17 cellular contexts compared by ENCODE assay signal in the genomic region with DNA sequence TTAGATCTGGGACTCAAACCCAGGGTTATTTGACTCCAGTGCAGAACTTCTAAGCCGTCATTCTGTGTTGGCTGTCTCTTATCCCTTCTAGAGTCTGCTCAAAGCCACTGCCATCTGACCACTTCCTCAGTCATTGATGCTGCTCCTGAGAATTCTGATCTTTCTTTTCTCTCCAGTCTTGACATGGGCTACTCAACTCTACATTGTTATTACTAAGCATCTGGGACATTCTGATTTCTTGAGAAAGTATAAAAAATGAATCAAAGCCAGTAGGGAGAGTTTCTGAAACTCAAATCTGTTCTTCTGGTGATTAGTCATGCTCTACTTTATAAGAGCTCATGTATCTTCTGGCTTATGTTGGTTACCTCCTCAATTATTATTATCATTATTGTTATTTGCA. TPM values are rescaled to one million over a fixed set of nuclear protein-coding genes. Genes with fewer than 3 reads are reported as not detected.
DNase-seq lines count a peak whose midpoint lies in the region; ATAC-seq and TF ChIP-seq lines count a peak whose summit lies in the region.
"Had no signal": no experiment of that assay in that cellular context is flagged by ENCODE, and none has a peak within 500 bp of the region (broad histone marks: within the 10 kb centered on the region; RNA-seq: fewer than 3 reads in every experiment).

No MANE protein-coding gene starts in this region.

- no peaks in the 10 kb centered on the region for H3K9me3 Mint-ChIP-seq in stimulated activated naive B cell treated with anti-CD40 and anti-IgM and Interleukin-4, amounts not matched to agents 10 μg/mL and 1 μg/mL and 100 μg/mL, for 72 hours
- H3K9me3 Mint-ChIP-seq: CD8-positive, alpha-beta T cell; HFFc6 had no signal

- DNase-seq in LHCN-M2 (ENCODE audit: low read depth) (peak; percentile 18), T-helper 17 cell (no peak), fibroblast of mammary gland (ENCODE audit: low read depth) (peak; percentile 6), NCI-H2196 (lab: John Stamatoyannopoulos, UW; ENCODE audit: unreplicated experiment) (no peak), right lobe of liver (no peak)
- no peak for DNase-seq in stimulated activated naive B cell treated with anti-CD40 and anti-IgM and Interleukin-4, amounts not matched to agents 10 μg/mL and 1 μg/mL and 100 μg/mL, for 72 hours
- DNase-seq: CD8-positive, alpha-beta T cell; COR-L47; DMS153; DMS79 treated with DMSO at 0.1 percent for 48 hours; GDM1; HCEC 1CT; HFFc6 had no signal

- H3K27me3 ChIP-seq in right lobe of liver = no peaks in the 10 kb centered on the region

- whole genome bisulfite sequencing in right lobe of liver (ENCODE audit: insufficient coverage, low coverage, low lambda C conversion rate, missing lambda C conversion rate) = 71% methylated on average over 1 of the region's 1 CpG

- no peaks in the 10 kb centered on the region for H3K27me3 Mint-ChIP-seq in T-helper 17 cell
- peaks cover 0 to 6% of the 10 kb centered on the region in 2 donors for H3K27me3 Mint-ChIP-seq in stimulated activated naive B cell treated with anti-CD40 and anti-IgM and Interleukin-4, amounts not matched to agents 10 μg/mL and 1 μg/mL and 100 μg/mL, for 72 hours

- no peaks in the 10 kb centered on the region for H3K9me3 ChIP-seq in T-helper 17 cell (ENCODE audit: control insufficient read depth, low read length, poor library complexity, severe bottlenecking)
- no peaks in the 10 kb centered on the region for H3K9me3 ChIP-seq in right lobe of liver
- H3K9me3 ChIP-seq: A549 had no signal

- H3K4me3 Mint-ChIP-seq in T-helper 17 cell = no peak overlapping the region
- H3K4me3 Mint-ChIP-seq in stimulated activated naive B cell treated with anti-CD40 and anti-IgM and Interleukin-4, amounts not matched to agents 10 μg/mL and 1 μg/mL and 100 μg/mL, for 72 hours = no peak overlapping the region
- H3K4me3 Mint-ChIP-seq: CD14-positive monocyte; CD8-positive, alpha-beta T cell; HFFc6 had no signal

- H3K4me1 ChIP-seq in right lobe of liver = no peaks in the 10 kb centered on the region
- H3K4me1 ChIP-seq: A549 had no signal

- intact Hi-C loops in right lobe of liver (cut with DNase I) = no loop called here

- no peak for TF ChIP-seq POLR2A in right lobe of liver (IDR thresholded peaks at IDR 0.05)

- H3K36me3 ChIP-seq in right lobe of liver = no peaks in the 10 kb centered on the region

- H3K4me1 Mint-ChIP-seq in T-helper 17 cell = peaks cover 11% of the 10 kb centered on the region
- peaks cover 2 to 5% of the 10 kb centered on the region in 2 donors for H3K4me1 Mint-ChIP-seq in stimulated activated naive B cell treated with anti-CD40 and anti-IgM and Interleukin-4, amounts not matched to agents 10 μg/mL and 1 μg/mL and 100 μg/mL, for 72 hours
- H3K4me1 Mint-ChIP-seq: CD14-positive monocyte had no signal

- H3K36me3 Mint-ChIP-seq in T-helper 17 cell (ENCODE audit: low read depth) = no peaks in the 10 kb centered on the region
- H3K36me3 Mint-ChIP-seq in stimulated activated naive B cell treated with anti-CD40 and anti-IgM and Interleukin-4, amounts not matched to agents 10 μg/mL and 1 μg/mL and 100 μg/mL, for 72 hours = no peaks in the 10 kb centered on the region
- H3K36me3 Mint-ChIP-seq: CD14-positive monocyte; CD8-positive, alpha-beta T cell had no signal

- H3K4me3 ChIP-seq in fibroblast of mammary gland (ENCODE audit: control insufficient read depth, low read depth, low read length) (no peak overlapping the region), right lobe of liver (no peak overlapping the region)
- H3K4me3 ChIP-seq: A549 had no signal

- no peak for ATAC-seq in T-helper 17 cell
- peak; percentile 36 to 67 for ATAC-seq in stimulated activated naive B cell treated with anti-CD40 and anti-IgM and Interleukin-4, amounts not matched to agents 10 μg/mL and 1 μg/mL and 100 μg/mL, for 72 hours (replicated peaks)
- ATAC-seq in right lobe of liver = no peak
- no peak for ATAC-seq in GM18867 (IDR thresholded peaks at IDR 0.05; ENCODE audit: unreplicated experiment)
- ATAC-seq: A549; CD8-positive, alpha-beta T cell had no signal

- H3K27ac ChIP-seq in right lobe of liver = no peak overlapping the region
- H3K27ac ChIP-seq: A549, HL-60 had no signal

- H3K27ac Mint-ChIP-seq in T-helper 17 cell = peak overlapping the region; percentile 37
- no peak overlapping the region for H3K27ac Mint-ChIP-seq in stimulated activated naive B cell treated with anti-CD40 and anti-IgM and Interleukin-4, amounts not matched to agents 10 μg/mL and 1 μg/mL and 100 μg/mL, for 72 hours
- H3K27ac Mint-ChIP-seq: CD14-positive monocyte; CD8-positive, alpha-beta T cell; HFFc6 had no signal

- TF ChIP-seq CTCF in fibroblast of mammary gland (conservative IDR thresholded peaks at IDR 0.05; ENCODE audit: control insufficient read depth, insufficient read depth, low read depth, low read length) = no peak
- no peak for TF ChIP-seq CTCF in right lobe of liver (IDR thresholded peaks at IDR 0.05)

RNA-seq across cellular contexts. Expression of gene ANK3, which starts 48.7 kb away (rescaled TPM):
- total RNA-seq in LHCN-M2 (2014; rRNA removed) (1.9 and 4.5 TPM in 2 replicates), T-helper 17 cell (10 to 100 TPM; 58.5 to 71.2 TPM), right lobe of liver (10 to 100 TPM in 5 of 6 experiments, 1 to 10 TPM in 1; 7.8 to 25.7 (median 16.6) TPM)
- 2.3 TPM for polyA plus RNA-seq in LHCN-M2 (2012)
- total RNA-seq: HFFc6 had no signal
- polyA plus RNA-seq: CD14-positive monocyte had no signal

Comparison
In these comparisons a context has a peak if more than half of its experiments do, and no peak if none do; other contexts are left out.
1. DNase-seq: peak in LHCN-M2 (single experiment) and fibroblast of mammary gland (single experiment); none in T-helper 17 cell (0 of 3), stimulated activated naive B cell treated with anti-CD40 and anti-IgM and Interleukin-4, amounts not matched to agents 10 μg/mL and 1 μg/mL and 100 μg/mL, for 72 hours (single experiment), NCI-H2196 (single experiment) and right lobe of liver (0 of 3).
2. ATAC-seq: peak in stimulated activated naive B cell treated with anti-CD40 and anti-IgM and Interleukin-4, amounts not matched to agents 10 μg/mL and 1 μg/mL and 100 μg/mL, for 72 hours (2 of 2); none in T-helper 17 cell (single experiment), right lobe of liver (0 of 4) and GM18867 (single experiment).